Comparison of ENCODE assay signal across 16 cellular contexts in the genomic region with DNA sequence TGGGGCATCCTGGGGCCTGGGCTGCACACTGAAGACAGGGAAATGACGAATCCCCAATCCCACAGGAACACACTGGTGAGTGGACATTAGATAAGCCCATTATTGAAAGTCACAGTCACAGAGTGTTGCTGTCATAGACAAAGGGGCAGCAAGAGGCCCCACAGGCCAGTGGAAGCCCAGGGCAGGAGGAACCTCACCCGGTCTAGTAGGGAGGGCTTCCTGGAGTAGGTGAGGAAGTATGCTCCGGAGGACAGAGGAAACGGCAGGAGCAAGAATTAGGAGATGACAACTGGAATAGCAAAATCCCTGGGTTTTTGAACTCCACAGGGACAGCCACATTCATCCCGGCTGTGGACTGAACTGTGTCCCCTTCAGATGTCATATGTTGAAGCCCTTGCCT.
"Had no signal": no experiment of that assay in that cellular context is flagged by ENCODE, and none has a peak within 500 bp of the region (broad histone marks: within the 10 kb centered on the region; RNA-seq: fewer than 3 reads in every experiment).

No MANE protein-coding gene starts in this region.

- H3K36me3 Mint-ChIP-seq: naive thymus-derived CD8-positive, alpha-beta T cell had no signal

- DNase-seq: cortex of kidney; effector CD8-positive, alpha-beta T cell; gastrocnemius medialis; heart right ventricle; hypothalamus; kidney glomerular epithelial cell; mucosa of descending colon; ovary; right cardiac atrium; small intestine; stimulated activated CD4-positive, alpha-beta T cell treated with anti-CD3 and anti-CD28 coated beads, Interleukin-12 subunit alpha, Interleukin-12 subunit beta, amount 100 ng/mL, for 4 hours; stimulated activated naive CD4-positive, alpha-beta T cell; stomach; substantia nigra; transverse colon had no signal

- H3K4me3 Mint-ChIP-seq: naive thymus-derived CD8-positive, alpha-beta T cell had no signal

- H3K27ac Mint-ChIP-seq: naive thymus-derived CD8-positive, alpha-beta T cell had no signal

- ATAC-seq: gastrocnemius medialis; heart right ventricle; mucosa of descending colon; naive thymus-derived CD8-positive, alpha-beta T cell; right cardiac atrium had no signal
